ENCODE assay signal across 8 cellular contexts in the genomic region with DNA sequence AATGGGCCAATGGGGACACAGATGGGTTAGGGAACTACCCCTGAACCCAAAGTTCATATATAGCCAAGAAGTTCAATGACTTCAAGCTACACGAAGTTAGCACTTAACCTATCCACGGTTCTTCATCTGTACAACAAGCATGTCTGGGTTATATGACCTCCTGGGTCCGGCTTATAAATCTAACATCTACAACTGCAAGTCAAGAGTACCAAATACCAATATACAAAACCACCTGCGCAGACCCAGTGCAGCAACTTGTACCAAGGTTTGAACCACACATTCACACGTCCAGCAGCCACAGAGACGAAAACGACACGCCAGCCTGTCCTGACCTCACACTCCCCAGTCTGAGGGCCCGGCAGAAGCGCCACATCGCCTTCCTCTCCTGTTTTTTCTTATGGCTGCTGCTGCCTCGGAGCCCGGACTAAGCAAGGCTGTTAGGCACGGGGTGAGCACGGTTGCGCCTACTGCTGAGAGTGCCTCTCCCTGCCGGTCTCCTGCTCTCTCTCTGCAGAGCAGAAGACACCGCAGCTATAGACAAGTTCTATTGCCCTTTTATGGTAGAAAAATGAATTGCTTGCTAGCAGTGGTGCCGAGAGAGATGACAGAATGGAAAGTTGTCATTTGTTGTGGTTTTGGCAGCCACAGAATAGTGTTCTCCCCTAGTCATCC.
DNase-seq lines count a peak whose midpoint lies in the region; ATAC-seq and TF ChIP-seq lines count a peak whose summit lies in the region.

No MANE protein-coding gene starts in this region.

- peak overlapping the region; percentile 77 for H3K4me3 Mint-ChIP-seq in activated CD4-positive, alpha-beta T cell treated with anti-CD3 and anti-CD28 coated beads, Interleukin-2, amount 10 ng/mL, durations not matched to agents 7 days and 5 days

- CTCF ChIA-PET in activated CD4-positive, alpha-beta T cell treated with anti-CD3 and anti-CD28 coated beads, Interleukin-2, amount 10 ng/mL, durations not matched to agents 7 days and 5 days (lab: Charles Lee), result interaction anchor here (0.8 to 1.5 kb wide), 2 partner anchors 9 to 17 kb away, joined by 3 to 4 read pairs; no protein-coding TSS in a partner anchor

- peak; percentile 43 for ATAC-seq in GM18870 (IDR thresholded peaks at IDR 0.05; ENCODE audit: unreplicated experiment)
- peak; percentile 39 for ATAC-seq in HG03354 (IDR thresholded peaks at IDR 0.05; ENCODE audit: poor library complexity, severe bottlenecking, unreplicated experiment)
- no peak for ATAC-seq in GM19452 (IDR thresholded peaks at IDR 0.05; ENCODE audit: unreplicated experiment)

- H3K27me3 Mint-ChIP-seq in activated CD4-positive, alpha-beta T cell treated with anti-CD3 and anti-CD28 coated beads, Interleukin-2, amount 10 ng/mL, durations not matched to agents 7 days and 5 days, result no peaks in the 10 kb centered on the region

- H3K9me3 ChIP-seq in duodenal mucosa (ENCODE audit: control insufficient read depth in 1 of 2, low read length in 2 of 2) (no peaks in the 10 kb centered on the region), suprapubic skin (no peaks in the 10 kb centered on the region)

- H3K36me3 Mint-ChIP-seq in activated CD4-positive, alpha-beta T cell treated with anti-CD3 and anti-CD28 coated beads, Interleukin-2, amount 10 ng/mL, durations not matched to agents 7 days and 5 days (ENCODE audit: low read depth), result peaks cover 46% of the 10 kb centered on the region

- peak overlapping the region; percentile 23 to 31 for H3K4me3 ChIP-seq in duodenal mucosa (ENCODE audit: low read depth in 1 of 2, low read length in 2 of 2)
- H3K4me3 ChIP-seq in suprapubic skin, result peak overlapping the region; percentile 20

- H3K27me3 ChIP-seq in duodenal mucosa (ENCODE audit: control insufficient read depth in 1 of 2, insufficient read depth in 2 of 2, low read length in 2 of 2) (no peaks in the 10 kb centered on the region), suprapubic skin (no peaks in the 10 kb centered on the region)

- 42% methylated on average over 19 of the region's 19 CpGs for WGBS in suprapubic skin

- POLR2A ChIA-PET in activated CD4-positive, alpha-beta T cell treated with anti-CD3 and anti-CD28 coated beads, Interleukin-2, amount 10 ng/mL, durations not matched to agents 7 days and 5 days (lab: Charles Lee), result no interaction called here

- peak; percentile 78 for TF ChIP-seq EP300 in suprapubic skin (IDR thresholded peaks at IDR 0.05)

- H3K4me1 Mint-ChIP-seq in activated CD4-positive, alpha-beta T cell treated with anti-CD3 and anti-CD28 coated beads, Interleukin-2, amount 10 ng/mL, durations not matched to agents 7 days and 5 days, result peaks cover 98% of the 10 kb centered on the region

- TF ChIP-seq CTCF in suprapubic skin (IDR thresholded peaks at IDR 0.05), result no peak

- H3K9me3 Mint-ChIP-seq in activated CD4-positive, alpha-beta T cell treated with anti-CD3 and anti-CD28 coated beads, Interleukin-2, amount 10 ng/mL, durations not matched to agents 7 days and 5 days, result no peaks in the 10 kb centered on the region

- peak; percentile 90 for DNase-seq in activated CD4-positive, alpha-beta T cell treated with anti-CD3 and anti-CD28 coated beads, Interleukin-2, amount 10 ng/mL, durations not matched to agents 7 days and 5 days
- DNase-seq in non-pigmented ciliary epithelial cell (ENCODE audit: low read depth), result peak; percentile 84
- DNase-seq in suprapubic skin (ENCODE audit: low spot score in 2 of 2), result no peak
- no peak for DNase-seq in NCI-H187 (lab: John Stamatoyannopoulos, UW)

- TF ChIP-seq POLR2A in suprapubic skin (IDR thresholded peaks at IDR 0.05), result peak in 1 of 2 donors; percentile 26

- H3K9ac ChIP-seq in duodenal mucosa (ENCODE audit: low read depth in 1 of 2, low read length in 2 of 2), result peak overlapping the region in 1 of 2 donors; percentile 35

- peaks cover 66 to 69% of the 10 kb centered on the region in 2 donors for H3K4me1 ChIP-seq in duodenal mucosa (ENCODE audit: control insufficient read depth in 1 of 2, insufficient read depth in 2 of 2, low read length in 2 of 2)
- H3K4me1 ChIP-seq in suprapubic skin, result peaks cover 95% of the 10 kb centered on the region

- peak overlapping the region; percentile 93 for H3K27ac Mint-ChIP-seq in activated CD4-positive, alpha-beta T cell treated with anti-CD3 and anti-CD28 coated beads, Interleukin-2, amount 10 ng/mL, durations not matched to agents 7 days and 5 days

- H3K36me3 ChIP-seq in duodenal mucosa (ENCODE audit: control insufficient read depth in 1 of 2, insufficient read depth in 2 of 2, low read length in 2 of 2) (peaks cover 0 to 7% of the 10 kb centered on the region in 2 donors), suprapubic skin (peaks cover 8% of the 10 kb centered on the region)

- peak overlapping the region; percentile 60 for H3K27ac ChIP-seq in duodenal mucosa (ENCODE audit: low read depth, low read length)
- H3K27ac ChIP-seq in suprapubic skin, result peak overlapping the region; percentile 82

Comparison
In these comparisons a context has a peak if more than half of its experiments do, and no peak if none do; other contexts are left out.
1. DNase-seq: peak in activated CD4-positive, alpha-beta T cell treated with anti-CD3 and anti-CD28 coated beads, Interleukin-2, amount 10 ng/mL, durations not matched to agents 7 days and 5 days (single experiment) and non-pigmented ciliary epithelial cell (single experiment); none in suprapubic skin (0 of 2) and NCI-H187 (0 of 2).